14 cellular contexts compared by ENCODE assay signal in genomic region chr4:152705918-152706317, GRCh38. TPM values are rescaled to one million over a fixed set of nuclear protein-coding genes. Genes with fewer than 3 reads are reported as not detected.
A peak's percentile ranks its signal among the peaks of the same experiment; 100 is the strongest.
DNase-seq lines count a peak whose midpoint lies in the region; ATAC-seq, FAIRE-seq and TF ChIP-seq lines count a peak whose summit lies in the region.
"Had no signal": no experiment of that assay in that cellular context is flagged by ENCODE, and none has a peak within 500 bp of the region (broad histone marks: within the 10 kb centered on the region; RNA-seq: fewer than 3 reads in every experiment).

No MANE protein-coding gene starts in this region.

- no peak overlapping the region for H3K4me3 Mint-ChIP-seq in T-helper 2 cell treated with Interferon-gamma antibody and Interleukin-4, amounts not matched to agents 5 μg/mL and 100 μg/mL, for 36 hours

- H2BK120ac ChIP-seq in mesendoderm (ENCODE audit: low read depth, low read length) = no peak overlapping the region

- no peak for TF ChIP-seq POLR2A in GM12892 (IDR thresholded peaks at IDR 0.05; ENCODE audit: low read depth, low read length)

- H3K4me3 ChIP-seq in choroid plexus epithelial cell (ENCODE audit: low read depth, low read length) (no peak overlapping the region), mesendoderm (ENCODE audit: low read length) (no peak overlapping the region)

- no peak overlapping the region for H3K4ac ChIP-seq in mesendoderm (ENCODE audit: low read depth, low read length)

- no peak overlapping the region for H3K23ac ChIP-seq in mesendoderm (ENCODE audit: low read length)

- no peaks in the 10 kb centered on the region for H3K79me1 ChIP-seq in mesendoderm (ENCODE audit: low read length)

- no peak overlapping the region for H3K27ac Mint-ChIP-seq in T-helper 2 cell treated with Interferon-gamma antibody and Interleukin-4, amounts not matched to agents 5 μg/mL and 100 μg/mL, for 36 hours

- H3K27me3 Mint-ChIP-seq in T-helper 2 cell treated with Interferon-gamma antibody and Interleukin-4, amounts not matched to agents 5 μg/mL and 100 μg/mL, for 36 hours (ENCODE audit: low read depth) = no peaks in the 10 kb centered on the region

- H2BK5ac ChIP-seq in mesendoderm (ENCODE audit: low read length) = no peak overlapping the region

- H3K36me3 ChIP-seq in mesendoderm (ENCODE audit: control insufficient read depth, insufficient read depth, low read length) = no peaks in the 10 kb centered on the region

- no peak overlapping the region for H2AK5ac ChIP-seq in mesendoderm (ENCODE audit: low read length)

- peak overlapping the region; percentile 26 for H3K18ac ChIP-seq in mesendoderm (ENCODE audit: low read length)

- no peak overlapping the region for H2BK15ac ChIP-seq in mesendoderm (replicated peaks; ENCODE audit: low read depth)

- no peaks in the 10 kb centered on the region for H3K27me3 ChIP-seq in mesendoderm (ENCODE audit: insufficient read depth, low read length, poor library complexity)

- H3K27ac ChIP-seq in mesendoderm (ENCODE audit: low read depth, low read length) = no peak overlapping the region

- H3K4me2 ChIP-seq in mesendoderm (ENCODE audit: low read length) = no peak overlapping the region

- peaks cover 20% of the 10 kb centered on the region for H3K4me1 ChIP-seq in mesendoderm (ENCODE audit: control insufficient read depth, low read depth, low read length)

- no peaks in the 10 kb centered on the region for H3K36me3 Mint-ChIP-seq in T-helper 2 cell treated with Interferon-gamma antibody and Interleukin-4, amounts not matched to agents 5 μg/mL and 100 μg/mL, for 36 hours (ENCODE audit: low read depth)

- no peak for DNase-seq in GM12892 (ENCODE audit: insufficient read length)
- peak in 2 of 3 experiments; percentile 55 to 84 for DNase-seq in NCI-H1417 (lab: John Stamatoyannopoulos, UW)
- DNase-seq in choroid plexus epithelial cell (ENCODE audit: low read depth) = no peak
- DNase-seq in mesendoderm = peak; percentile 70
- no peak for DNase-seq in T-helper 2 cell treated with Interferon-gamma antibody and Interleukin-4, amounts not matched to agents 5 μg/mL and 100 μg/mL, for 36 hours (ENCODE audit: low spot score)
- DNase-seq: AML-193, DMS53, MM.1S, NCI-H2081 had no signal

- no CpG with 5 or more reads among the region's 1 CpG for WGBS in mesendoderm (ENCODE audit: extremely low coverage, insufficient coverage, low lambda C conversion rate)

- H4K8ac ChIP-seq in mesendoderm (ENCODE audit: low read depth, low read length) = no peak overlapping the region

- no peaks in the 10 kb centered on the region for H3K79me2 ChIP-seq in mesendoderm (ENCODE audit: control insufficient read depth, insufficient read depth, low read length)

- no peak overlapping the region for H4K5ac ChIP-seq in mesendoderm (ENCODE audit: low read length)

- H3K9me3 Mint-ChIP-seq in T-helper 2 cell treated with Interferon-gamma antibody and Interleukin-4, amounts not matched to agents 5 μg/mL and 100 μg/mL, for 36 hours = peaks cover 7% of the 10 kb centered on the region

- ATAC-seq in HG03139 (IDR thresholded peaks at IDR 0.05; ENCODE audit: unreplicated experiment) (no peak), GM21737 (IDR thresholded peaks at IDR 0.05; ENCODE audit: unreplicated experiment) (no peak)
- ATAC-seq: Panc1, Right ventricle myocardium inferior had no signal

- no peak overlapping the region for H3K9ac ChIP-seq in mesendoderm (ENCODE audit: low read length)

- H3K4me1 Mint-ChIP-seq in T-helper 2 cell treated with Interferon-gamma antibody and Interleukin-4, amounts not matched to agents 5 μg/mL and 100 μg/mL, for 36 hours (ENCODE audit: low read depth) = peaks cover 8% of the 10 kb centered on the region

- peak; percentile 74 for FAIRE-seq in GM12892 (lab: Jason Lieb, UNC)
- FAIRE-seq: G401.6 had no signal

- TF ChIP-seq CTCF in choroid plexus epithelial cell (conservative IDR thresholded peaks at IDR 0.05; ENCODE audit: low read depth, low read length) = peak; percentile 14

- no peak overlapping the region for H3K56ac ChIP-seq in mesendoderm (ENCODE audit: low read length)

RNA-seq across cellular contexts. Expression of gene TMEM154, which starts 26.1 kb away (rescaled TPM):
- 22.3 TPM for polyA plus RNA-seq in GM12892 (2012; ENCODE audit: missing spikeins)
- 12.8 TPM for polyA plus RNA-seq in mesendoderm (2013, experiment 1 of 2)
- polyA plus RNA-seq in mesendoderm (2013, experiment 2 of 2) = 11.9 TPM

Comparison
In these comparisons a context has a peak if more than half of its experiments do, and no peak if none do; other contexts are left out.
1. DNase-seq: peak in NCI-H1417 (2 of 3) and mesendoderm (single experiment); none in GM12892 (single experiment), choroid plexus epithelial cell (single experiment) and T-helper 2 cell treated with Interferon-gamma antibody and Interleukin-4, amounts not matched to agents 5 μg/mL and 100 μg/mL, for 36 hours (single experiment).